In genomic region chr6:148379481-148379880, GRCh38 we compare ENCODE assay signal across 15 cellular contexts.
"Had no signal": no experiment of that assay in that cellular context is flagged by ENCODE, and none has a peak within 500 bp of the region (broad histone marks: within the 10 kb centered on the region; RNA-seq: fewer than 3 reads in every experiment).

No MANE protein-coding gene starts in this region.

- H3K4me1 Mint-ChIP-seq: activated CD8-positive, alpha-beta memory T cell treated with anti-CD3 and anti-CD28 coated beads, Interleukin-2, amount 10 ng/mL, durations not matched to agents 7 days and 5 days had no signal

- ATAC-seq: activated CD8-positive, alpha-beta memory T cell treated with anti-CD3 and anti-CD28 coated beads, Interleukin-2, amount 10 ng/mL, durations not matched to agents 7 days and 5 days; left lung; upper lobe of right lung had no signal

- H3K9me3 Mint-ChIP-seq: activated T-cell treated with anti-CD3 and anti-CD28 coated beads, Interleukin-2, amount 50 U/mL, for 24 hours; T-helper 1 cell treated with Interleukin-12 subunit alpha and Interleukin-12 subunit beta and Interleukin-4 antibody, amounts not matched to agents 30 μg/mL and 1 μg/mL, for 36 hours had no signal

- H3K4me1 ChIP-seq: prostate gland had no signal

- H3K9me3 ChIP-seq: left lung, prostate gland, suprapubic skin, upper lobe of right lung had no signal

- H3K27ac ChIP-seq: cardiac muscle cell, left lung, prostate gland, upper lobe of right lung had no signal

- H3K36me3 Mint-ChIP-seq: activated CD8-positive, alpha-beta memory T cell treated with anti-CD3 and anti-CD28 coated beads, Interleukin-2, amount 10 ng/mL, durations not matched to agents 7 days and 5 days; activated naive CD8-positive, alpha-beta T cell had no signal

- H3K4me3 Mint-ChIP-seq: activated CD8-positive, alpha-beta memory T cell treated with anti-CD3 and anti-CD28 coated beads, Interleukin-2, amount 10 ng/mL, durations not matched to agents 7 days and 5 days; activated naive CD8-positive, alpha-beta T cell; activated T-cell treated with anti-CD3 and anti-CD28 coated beads, Interleukin-2, amount 50 U/mL, for 24 hours; nephron; T-helper 1 cell treated with Interleukin-12 subunit alpha and Interleukin-12 subunit beta and Interleukin-4 antibody, amounts not matched to agents 30 μg/mL and 1 μg/mL, for 36 hours had no signal

- H3K27ac Mint-ChIP-seq: activated CD8-positive, alpha-beta memory T cell treated with anti-CD3 and anti-CD28 coated beads, Interleukin-2, amount 10 ng/mL, durations not matched to agents 7 days and 5 days; activated naive CD8-positive, alpha-beta T cell; activated T-cell treated with anti-CD3 and anti-CD28 coated beads, Interleukin-2, amount 50 U/mL, for 24 hours; nephron; T-helper 1 cell treated with Interleukin-12 subunit alpha and Interleukin-12 subunit beta and Interleukin-4 antibody, amounts not matched to agents 30 μg/mL and 1 μg/mL, for 36 hours had no signal

- DNase-seq: activated CD4-positive, alpha-beta T cell treated with anti-CD3 and anti-CD28 coated beads, Interleukin-2, amount 50 U/mL, for 48 hours; activated CD8-positive, alpha-beta memory T cell treated with anti-CD3 and anti-CD28 coated beads, Interleukin-2, amount 10 ng/mL, durations not matched to agents 7 days and 5 days; activated effector memory CD4-positive, alpha-beta T cell treated with anti-CD3 and anti-CD28 coated beads, Interleukin-2, amount 50 U/mL, for 16 hours; activated T-cell treated with anti-CD3 and anti-CD28 coated beads, Interleukin-2, amount 50 U/mL, for 24 hours; aorta; left lung; stimulated activated CD4-positive, alpha-beta T cell treated with anti-CD3 and anti-CD28 coated beads, Interleukin-2, amount 100 ng/mL, for 48 hours; stimulated activated naive CD4-positive, alpha-beta T cell treated with Interleukin-2 at 50 U/mL for 16 hours; upper lobe of right lung had no signal

- H3K27me3 ChIP-seq: cardiac muscle cell, left lung, suprapubic skin, upper lobe of right lung had no signal

- H3K4me3 ChIP-seq: cardiac muscle cell, left lung, prostate gland, suprapubic skin, upper lobe of right lung had no signal

- H3K36me3 ChIP-seq: cardiac muscle cell, left lung, prostate gland, suprapubic skin, upper lobe of right lung had no signal
